In the genomic region with DNA sequence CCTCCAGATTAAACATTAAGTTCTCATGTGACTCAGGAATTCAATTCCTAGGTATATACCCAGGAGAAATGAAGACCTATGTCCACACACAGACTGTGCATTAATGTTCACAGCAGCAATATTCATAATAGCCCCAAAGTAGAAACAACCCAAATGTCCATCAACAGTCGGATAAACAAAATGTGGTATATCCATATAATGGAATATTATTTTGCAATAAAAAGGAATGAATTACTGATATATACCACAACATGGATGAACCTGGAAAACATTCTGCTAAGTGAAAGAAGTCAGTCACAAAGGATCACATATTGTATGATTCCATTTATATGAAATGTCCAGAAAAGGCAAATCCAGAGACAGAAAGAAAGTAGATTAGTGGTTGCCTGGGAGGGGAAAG, we compare ENCODE assay signal across 20 cellular contexts.
"Had no signal": no experiment of that assay in that cellular context is flagged by ENCODE, and none has a peak within 500 bp of the region (broad histone marks: within the 10 kb centered on the region; RNA-seq: fewer than 3 reads in every experiment).

No MANE protein-coding gene starts in this region.

- H3K4me3 Mint-ChIP-seq: activated naive CD4-positive, alpha-beta T cell treated with anti-CD3 and anti-CD28 coated beads for 36 hours; activated T-cell treated with anti-CD3 and anti-CD28 coated beads, Interleukin-2, amount 50 U/mL, for 4 hours; effector memory CD8-positive, alpha-beta T cell; natural killer cell treated with Interleukin-12 subunit alpha and Interleukin-12 subunit beta and Interleukin-15 and Interleukin-18, amount 100 ng/mL, for 72 hours; WTC11 had no signal

- H3K36me3 Mint-ChIP-seq: natural killer cell treated with Interleukin-12 subunit alpha and Interleukin-12 subunit beta and Interleukin-15 and Interleukin-18, amount 100 ng/mL, for 72 hours had no signal

- H3K4me3 ChIP-seq: ascending aorta, dorsolateral prefrontal cortex, esophagus muscularis mucosa, left ventricle myocardium inferior had no signal

- H3K27me3 ChIP-seq: ascending aorta, brain microvascular endothelial cell, dorsolateral prefrontal cortex, esophagus muscularis mucosa had no signal

- H3K27ac ChIP-seq: ascending aorta, brain microvascular endothelial cell, dorsolateral prefrontal cortex, esophagus muscularis mucosa, left ventricle myocardium inferior, parathyroid adenoma had no signal

- ATAC-seq: activated T-cell treated with anti-CD3 and anti-CD28 coated beads, Interleukin-2, amount 50 U/mL, for 4 hours; effector memory CD8-positive, alpha-beta T cell; natural killer cell treated with Interleukin-12 subunit alpha and Interleukin-12 subunit beta and Interleukin-15 and Interleukin-18, amount 100 ng/mL, for 72 hours; right cardiac atrium; WTC11 had no signal

- H3K36me3 ChIP-seq: ascending aorta, brain microvascular endothelial cell, esophagus muscularis mucosa, left ventricle myocardium inferior had no signal

- DNase-seq: activated effector memory CD4-positive, alpha-beta T cell treated with Interleukin-2 at 50 U/mL for 16 hours; activated naive CD4-positive, alpha-beta T cell treated with anti-CD3 and anti-CD28 coated beads for 36 hours; activated T-cell treated with anti-CD3 and anti-CD28 coated beads, Interleukin-2, amount 50 U/mL, for 4 hours; brain microvascular endothelial cell; caudate nucleus; dorsolateral prefrontal cortex; effector memory CD8-positive, alpha-beta T cell; glutamatergic neuron; hippocampal formation; kidney glomerular epithelial cell; left ventricle myocardium inferior; right cardiac atrium; stimulated activated CD4-positive, alpha-beta T cell treated with anti-CD3 and anti-CD28 coated beads, Interleukin-4, amount 100 ng/mL, for 24 hours; T1000; trophoblast cell had no signal

- H3K27me3 Mint-ChIP-seq: effector memory CD8-positive, alpha-beta T cell; natural killer cell treated with Interleukin-12 subunit alpha and Interleukin-12 subunit beta and Interleukin-15 and Interleukin-18, amount 100 ng/mL, for 72 hours had no signal

- H3K27ac Mint-ChIP-seq: activated naive CD4-positive, alpha-beta T cell treated with anti-CD3 and anti-CD28 coated beads for 36 hours; effector memory CD8-positive, alpha-beta T cell; natural killer cell treated with Interleukin-12 subunit alpha and Interleukin-12 subunit beta and Interleukin-15 and Interleukin-18, amount 100 ng/mL, for 72 hours; WTC11 had no signal

- H3K9me3 ChIP-seq: ascending aorta, esophagus muscularis mucosa had no signal

- H3K9me3 Mint-ChIP-seq: activated naive CD4-positive, alpha-beta T cell treated with anti-CD3 and anti-CD28 coated beads for 36 hours; effector memory CD8-positive, alpha-beta T cell; natural killer cell treated with Interleukin-12 subunit alpha and Interleukin-12 subunit beta and Interleukin-15 and Interleukin-18, amount 100 ng/mL, for 72 hours had no signal
